Comparison of ENCODE assay signal across 13 cellular contexts in the genomic region with DNA sequence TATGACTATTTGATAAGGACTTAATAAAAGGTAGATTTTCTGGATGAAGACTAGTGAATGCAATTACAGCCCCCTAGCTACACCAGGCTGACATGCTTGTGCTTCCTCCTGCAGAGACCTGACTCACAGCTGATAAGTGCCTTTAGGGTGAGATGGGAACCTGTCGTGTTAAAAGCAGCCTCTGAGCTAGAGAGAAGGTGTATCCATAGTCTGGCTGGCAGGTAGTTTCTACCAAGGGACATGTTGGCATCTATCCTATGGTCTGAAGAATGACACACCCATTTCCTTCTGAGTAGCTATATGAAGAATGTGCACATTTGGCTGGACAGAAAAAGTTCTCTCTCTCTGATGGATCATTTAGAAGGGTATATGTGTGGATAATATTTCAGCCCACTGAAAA.
"Had no signal": no experiment of that assay in that cellular context is flagged by ENCODE, and none has a peak within 500 bp of the region (broad histone marks: within the 10 kb centered on the region; RNA-seq: fewer than 3 reads in every experiment).

No MANE protein-coding gene starts in this region.

- H3K36me3 ChIP-seq: ascending aorta, uterus had no signal

- H3K4me3 ChIP-seq: ascending aorta, coronary artery, uterus had no signal

- ATAC-seq: activated CD8-positive, alpha-beta T cell treated with anti-CD3 and anti-CD28 coated beads for 36 hours; activated naive CD8-positive, alpha-beta T cell treated with anti-CD3 and anti-CD28 coated beads, Interleukin-2, amount 50 U/mL, for 24 hours; stimulated activated naive CD8-positive, alpha-beta T cell treated with anti-CD3 and anti-CD28 coated beads, Interleukin-15, amount 100 ng/mL, for 72 hours had no signal

- DNase-seq: activated CD4-positive, alpha-beta T cell treated with anti-CD3 and anti-CD28 coated beads for 4 hours; activated CD8-positive, alpha-beta memory T cell treated with anti-CD3 and anti-CD28 coated beads, Interleukin-2, amount 50 U/mL, for 4 hours; activated CD8-positive, alpha-beta T cell treated with anti-CD3 and anti-CD28 coated beads for 36 hours; activated naive CD4-positive, alpha-beta T cell treated with Interleukin-2 at 50 U/mL for 16 hours; activated naive CD8-positive, alpha-beta T cell treated with anti-CD3 and anti-CD28 coated beads, Interleukin-2, amount 50 U/mL, for 24 hours; central memory CD4-positive, alpha-beta T cell; effector CD4-positive, alpha-beta T cell; immature natural killer cell; stimulated activated CD4-positive, alpha-beta T cell treated with anti-CD3 and anti-CD28 coated beads, Interleukin-4, amount 100 ng/mL, for 4 hours; stimulated activated naive CD8-positive, alpha-beta T cell treated with anti-CD3 and anti-CD28 coated beads, Interleukin-15, amount 100 ng/mL, for 72 hours; uterus had no signal

- H3K27ac ChIP-seq: ascending aorta, coronary artery, uterus had no signal

- H3K9me3 ChIP-seq: ascending aorta, uterus had no signal

- H3K4me1 ChIP-seq: uterus had no signal

- H3K27me3 ChIP-seq: ascending aorta, uterus had no signal
